Comparison of ENCODE assay signal across 15 cellular contexts in the genomic region with DNA sequence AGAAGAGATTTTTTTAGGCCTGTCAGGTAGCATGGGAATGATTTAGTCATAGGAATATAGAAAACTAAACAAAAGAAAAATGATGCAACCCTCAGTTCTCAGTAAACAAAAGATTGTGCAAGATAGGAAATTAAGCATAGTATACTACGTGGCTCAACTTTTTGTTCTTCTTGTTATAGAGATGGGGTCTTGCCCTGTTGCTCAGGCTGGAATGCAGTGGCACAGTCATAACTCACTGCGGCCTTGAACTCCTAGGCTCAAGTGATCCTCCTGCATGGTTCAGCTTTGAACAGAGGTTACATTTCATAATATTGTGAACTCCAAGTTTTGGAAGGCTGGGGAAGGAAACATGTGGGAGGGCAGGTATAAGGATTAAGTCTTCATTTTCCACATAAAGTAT.
"Had no signal": no experiment of that assay in that cellular context is flagged by ENCODE, and none has a peak within 500 bp of the region (broad histone marks: within the 10 kb centered on the region; RNA-seq: fewer than 3 reads in every experiment).

No MANE protein-coding gene starts in this region.

- H3K27ac ChIP-seq: coronary artery, lower lobe of right lung, tibial nerve, WERI-Rb-1 had no signal

- H3K36me3 ChIP-seq: lower lobe of right lung, WERI-Rb-1 had no signal

- DNase-seq: activated CD4-positive, alpha-beta T cell treated with anti-CD3 and anti-CD28 coated beads for 4 hours; activated CD8-positive, alpha-beta memory T cell treated with anti-CD3 and anti-CD28 coated beads, Interleukin-2, amount 50 U/mL, for 48 hours; activated CD8-positive, alpha-beta T cell treated with anti-CD3 and anti-CD28 coated beads, Interleukin-2, amount 10 ng/mL, durations not matched to agents 7 days and 5 days; activated naive CD4-positive, alpha-beta T cell; caudate nucleus; effector CD8-positive, alpha-beta T cell; hypothalamus; left cardiac atrium; lower lobe of right lung; midbrain; posterior cingulate gyrus; small intestine; WERI-Rb-1 had no signal

- H3K9me3 ChIP-seq: tibial nerve had no signal

- H3K27me3 ChIP-seq: tibial nerve had no signal

- H3K4me3 ChIP-seq: coronary artery, lower lobe of right lung, tibial nerve had no signal
